19 cellular contexts compared by ENCODE assay signal in the genomic region with DNA sequence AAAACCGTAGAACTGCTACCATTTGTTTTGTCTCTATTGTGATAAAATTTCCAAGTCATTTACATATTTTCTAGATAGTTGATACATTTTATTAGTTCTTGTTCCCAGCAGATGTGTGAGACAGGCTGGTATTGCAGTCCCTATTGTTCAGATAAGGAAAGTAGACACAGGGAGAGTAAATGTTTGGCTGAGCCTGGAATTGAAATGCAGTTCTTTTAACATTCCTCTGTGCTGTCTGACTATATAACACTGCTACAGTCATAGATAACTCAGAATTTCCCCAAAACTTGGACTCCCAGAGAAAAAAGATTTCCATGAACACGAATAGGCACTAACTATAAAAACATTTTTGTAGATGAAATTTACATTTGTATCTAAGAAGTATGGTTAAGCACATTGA.
DNase-seq lines count a peak whose midpoint lies in the region; ATAC-seq, FAIRE-seq and TF ChIP-seq lines count a peak whose summit lies in the region.
"Had no signal": no experiment of that assay in that cellular context is flagged by ENCODE, and none has a peak within 500 bp of the region (broad histone marks: within the 10 kb centered on the region; RNA-seq: fewer than 3 reads in every experiment).

No MANE protein-coding gene starts in this region.

- no peaks in the 10 kb centered on the region for H3K36me3 Mint-ChIP-seq in astrocyte (ENCODE audit: low read depth, unreplicated experiment)
- H3K36me3 Mint-ChIP-seq: CD8-positive, alpha-beta memory T cell had no signal

- H3K36me3 ChIP-seq in heart left ventricle (no peaks in the 10 kb centered on the region), astrocyte (ENCODE audit: insufficient read depth, low read length) (no peaks in the 10 kb centered on the region), breast epithelium (no peaks in the 10 kb centered on the region), ascending aorta (no peaks in the 10 kb centered on the region)
- H3K36me3 ChIP-seq: HAP-1 had no signal

- DNase-seq in Right ventricle myocardium superior (no peak), heart left ventricle (no peak), astrocyte (ENCODE audit: low read depth) (no peak), inferior parietal cortex (ENCODE audit: extremely low spot score) (peak; percentile 31), breast epithelium (ENCODE audit: low spot score in 2 of 2) (no peak), T-helper 2 cell (no peak), ascending aorta (ENCODE audit: low spot score in 2 of 2) (no peak)
- DNase-seq: CD8-positive, alpha-beta memory T cell; GDM1; KBM-7; NCI-H1417 treated with DMSO at 0.1 percent for 48 hours; NCI-H1930; NCI-H446; NCI-H82; PC-9 had no signal

- no peaks in the 10 kb centered on the region for H3K79me2 ChIP-seq in astrocyte (ENCODE audit: insufficient read depth, low read length)

- H3K9ac ChIP-seq in astrocyte (ENCODE audit: low read length): no peak overlapping the region

- H4K20me1 ChIP-seq in astrocyte (ENCODE audit: insufficient read depth, low read length): no peaks in the 10 kb centered on the region

- no peak overlapping the region for H3K4me2 ChIP-seq in astrocyte (ENCODE audit: low read length)
- H3K4me2 ChIP-seq: PC-9 had no signal

- H3K27me3 ChIP-seq in heart left ventricle: no peaks in the 10 kb centered on the region
- no peaks in the 10 kb centered on the region for H3K27me3 ChIP-seq in astrocyte (ENCODE audit: insufficient read depth, low read length)
- H3K27me3 ChIP-seq in breast epithelium: no peaks in the 10 kb centered on the region
- H3K27me3 ChIP-seq in ascending aorta: no peaks in the 10 kb centered on the region

- H3K4me1 ChIP-seq in heart left ventricle: peaks cover 0 to 85% (median 45%) of the 10 kb centered on the region in 12 donors
- H3K4me1 ChIP-seq in astrocyte (ENCODE audit: insufficient read depth, low read length): peaks cover 20% of the 10 kb centered on the region
- peaks cover 0 to 11% of the 10 kb centered on the region in 2 donors for H3K4me1 ChIP-seq in breast epithelium
- H3K4me1 ChIP-seq in ascending aorta: peaks cover 3 to 37% of the 10 kb centered on the region in 2 donors
- H3K4me1 ChIP-seq: HAP-1 had no signal

- peak overlapping the region; percentile 19 for H3K27ac Mint-ChIP-seq in astrocyte (ENCODE audit: unreplicated experiment)
- H3K27ac Mint-ChIP-seq: CD8-positive, alpha-beta memory T cell had no signal

- TF ChIP-seq POLR2A in heart left ventricle (IDR thresholded peaks at IDR 0.05) (no peak), breast epithelium (IDR thresholded peaks at IDR 0.05) (no peak)

- no peaks in the 10 kb centered on the region for H3K9me3 ChIP-seq in heart left ventricle
- no peaks in the 10 kb centered on the region for H3K9me3 ChIP-seq in astrocyte (ENCODE audit: insufficient read depth, low read depth, low read length)
- no peaks in the 10 kb centered on the region for H3K9me3 ChIP-seq in breast epithelium
- H3K9me3 ChIP-seq in ascending aorta: no peaks in the 10 kb centered on the region
- H3K9me3 ChIP-seq: HAP-1 had no signal

- no peak overlapping the region for H2AFZ ChIP-seq in astrocyte (ENCODE audit: low read depth, low read length)
- H2AFZ ChIP-seq: PC-9 had no signal

- intact Hi-C loops in Right ventricle myocardium superior (cut with DNase I) (loop anchor here (10.0 kb wide), 1 partner anchor 71 kb away; the partner anchor contains the start of gene PLCL1), heart left ventricle (cut with DNase I) (loop anchor here in 4 of 10 donors (5.0 to 10.0 kb wide), 5 partner anchors 38 to 87 kb away; no protein-coding TSS in a partner anchor), breast epithelium (cut with DNase I; ENCODE audit: low total_unique reads) (no loop called here), ascending aorta (cut with DNase I) (loop anchor here (5.0 kb wide), 1 partner anchor 42 kb away; no protein-coding TSS in a partner anchor)

- no peaks in the 10 kb centered on the region for H3K27me3 Mint-ChIP-seq in astrocyte (ENCODE audit: low read depth, unreplicated experiment)
- H3K27me3 Mint-ChIP-seq: CD8-positive, alpha-beta memory T cell had no signal

- H3K9me3 Mint-ChIP-seq in astrocyte (ENCODE audit: unreplicated experiment): no peaks in the 10 kb centered on the region
- H3K9me3 Mint-ChIP-seq: CD8-positive, alpha-beta memory T cell had no signal

- H3K4me3 ChIP-seq in heart left ventricle (no peak overlapping the region), astrocyte (ENCODE audit: insufficient read depth, low read depth, low read length) (no peak overlapping the region), breast epithelium (no peak overlapping the region), ascending aorta (no peak overlapping the region)
- H3K4me3 ChIP-seq: HAP-1, PC-9 had no signal

- FAIRE-seq in astrocyte (lab: Jason Lieb, UNC): peak; percentile 41
- FAIRE-seq: GM12891, GM18507 had no signal

- no peak overlapping the region for H3K4me3 Mint-ChIP-seq in astrocyte (ENCODE audit: unreplicated experiment)
- H3K4me3 Mint-ChIP-seq: CD8-positive, alpha-beta memory T cell had no signal

- ATAC-seq in Right ventricle myocardium superior (ENCODE audit: poor library complexity): peak; percentile 29
- no peak for ATAC-seq in heart left ventricle
- ATAC-seq in GM19324 (IDR thresholded peaks at IDR 0.05; ENCODE audit: low FRiP score, unreplicated experiment): no peak

- 28 to 32% (median 28%) methylated on average over 2 of the region's 2 CpGs for whole genome bisulfite sequencing in heart left ventricle, 4 donors

- peak overlapping the region in 6 of 12 donors; percentile 11 to 39 (median 18) for H3K27ac ChIP-seq in heart left ventricle
- H3K27ac ChIP-seq in astrocyte (ENCODE audit: low read depth, low read length): no peak overlapping the region
- no peak overlapping the region for H3K27ac ChIP-seq in breast epithelium
- no peak overlapping the region for H3K27ac ChIP-seq in ascending aorta
- H3K27ac ChIP-seq: PC-9 had no signal

- peaks cover 35% of the 10 kb centered on the region for H3K4me1 Mint-ChIP-seq in astrocyte (ENCODE audit: low read depth, unreplicated experiment)

- TF ChIP-seq CTCF in heart left ventricle (IDR thresholded peaks at IDR 0.05) (no peak), astrocyte (IDR thresholded peaks at IDR 0.05; ENCODE audit: insufficient read depth, low read depth, low read length) (no peak), breast epithelium (IDR thresholded peaks at IDR 0.05) (no peak), ascending aorta (IDR thresholded peaks at IDR 0.05) (no peak)
